In the genomic region with DNA sequence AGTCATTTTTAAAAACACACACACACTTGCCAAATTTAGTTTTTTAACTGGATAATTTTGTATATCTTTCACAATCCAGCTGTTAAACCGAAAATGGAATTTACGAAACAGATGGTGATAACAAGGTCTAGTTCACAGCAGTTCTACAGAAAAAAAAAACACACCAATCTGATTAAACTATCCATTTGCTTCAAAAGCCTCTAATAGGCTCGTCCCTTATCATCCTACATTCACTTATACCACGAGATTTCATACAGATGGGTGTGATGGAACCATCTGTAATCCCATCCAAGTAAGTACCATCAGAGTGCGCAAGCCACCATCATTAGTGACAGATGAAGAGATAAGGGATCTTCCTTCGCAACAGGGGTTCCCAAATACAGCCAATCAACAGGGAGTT, we compare ENCODE assay signal across 11 cellular contexts. TPM values are rescaled to one million over a fixed set of nuclear protein-coding genes. Genes with fewer than 3 reads are reported as not detected.
DNase-seq lines count a peak whose midpoint lies in the region; ATAC-seq, FAIRE-seq and TF ChIP-seq lines count a peak whose summit lies in the region.
"Had no signal": no experiment of that assay in that cellular context is flagged by ENCODE, and none has a peak within 500 bp of the region (broad histone marks: within the 10 kb centered on the region; RNA-seq: fewer than 3 reads in every experiment).

No MANE protein-coding gene starts in this region.

- H3K27me3 Mint-ChIP-seq in naive B cell = no peaks in the 10 kb centered on the region

- no peak for ATAC-seq in K562
- no peak for ATAC-seq in naive B cell (ENCODE audit: low read depth in 2 of 2)

- H3K4me3 ChIP-seq in BLaER1 treated with 17β-estradiol and CSF1 and Interleukin-3, amounts not matched to agents 10 nM and 100 nM = peak overlapping the region in 7 of 10 experiments; percentile 43 to 66 (median 52); a peak in 10 of 20 replicates
- no peak overlapping the region for H3K4me3 ChIP-seq in K562

- BruUV-seq in K562 (replicated peaks; lab: Mats Ljungman, UMichigan) = no TSS peak

- peak; percentile 22 for DNase-seq in NCI-H1694 (lab: John Stamatoyannopoulos, UW)
- no peak for DNase-seq in K562 (ENCODE audit: extremely low read depth in 1 of 4, low spot score in 3 of 4)
- no peak for DNase-seq in naive B cell
- DNase-seq in stimulated activated naive CD4-positive, alpha-beta T cell (lab: John Stamatoyannopoulos, UW) = no peak
- DNase-seq in cortex of kidney (lab: John Stamatoyannopoulos, UW) = no peak
- DNase-seq in HUDEP-2 (lab: John Stamatoyannopoulos, UW; ENCODE audit: unreplicated experiment in 76 of 76) = no peak
- no peak for DNase-seq in caudate nucleus (lab: John Stamatoyannopoulos, UW)
- DNase-seq: activated CD4-positive, alpha-beta T cell treated with anti-CD3 and anti-CD28 coated beads for 1 hour; cerebellar nuclear complex; pancreas had no signal

- peaks cover 24 to 34% (median 29%) of the 10 kb centered on the region in 10 experiments for H3K4me1 ChIP-seq in BLaER1 treated with 17β-estradiol and CSF1 and Interleukin-3, amounts not matched to agents 10 nM and 100 nM
- H3K4me1 ChIP-seq in K562 (replicated peaks in 1 of 2; ENCODE audit: control insufficient read depth in 2 of 2, insufficient read depth in 2 of 2, low read length in 2 of 2) = peaks cover 0 to 5% of the 10 kb centered on the region in 2 experiments; a peak in 3 of 5 replicates

- no peaks in the 10 kb centered on the region for H3K79me2 ChIP-seq in K562 (ENCODE audit: control insufficient read depth, insufficient read depth, low read length)

- intact Hi-C loops in K562 (cut with micrococcal nuclease) = no loop called here

- peaks cover 0 to 14% (median 7%) of the 10 kb centered on the region in 11 experiments; a peak in 15 of 22 replicates for H3K9me3 ChIP-seq in BLaER1 treated with 17β-estradiol and CSF1 and Interleukin-3, amounts not matched to agents 10 nM and 100 nM (replicated peaks in 1 of 11)
- H3K9me3 ChIP-seq in K562 (replicated peaks; ENCODE audit: control insufficient read depth, insufficient read depth, low read depth, low read length) = no peaks in the 10 kb centered on the region
- H3K9me3 ChIP-seq: pancreas had no signal

- 56% methylated on average over 6 of the region's 6 CpGs for WGBS in K562 (ENCODE audit: insufficient coverage, low coverage, missing lambda C conversion rate)

- H3K9me1 ChIP-seq in K562 (ENCODE audit: control insufficient read depth, insufficient read depth, low read length) = no peaks in the 10 kb centered on the region

- H3K9me3 Mint-ChIP-seq in naive B cell = no peaks in the 10 kb centered on the region

- no peaks in the 10 kb centered on the region for H3K27me3 ChIP-seq in BLaER1 treated with 17β-estradiol and CSF1 and Interleukin-3, amounts not matched to agents 10 nM and 100 nM
- H3K27me3 ChIP-seq in K562 (ENCODE audit: control insufficient read depth in 2 of 2, insufficient read depth in 2 of 2, low read length in 2 of 2) = no peaks in the 10 kb centered on the region
- H3K27me3 ChIP-seq: pancreas had no signal

- peaks cover 0 to 65% (median 0%) of the 10 kb centered on the region in 11 experiments; a peak in 8 of 22 replicates for H3K36me3 ChIP-seq in BLaER1 treated with 17β-estradiol and CSF1 and Interleukin-3, amounts not matched to agents 10 nM and 100 nM
- no peaks in the 10 kb centered on the region for H3K36me3 ChIP-seq in K562 (ENCODE audit: control insufficient read depth, insufficient read depth, low read length)
- H3K36me3 ChIP-seq: pancreas had no signal

- no peak for FAIRE-seq in K562 (lab: Jason Lieb, UNC)
- FAIRE-seq: pancreas had no signal

- TF ChIP-seq POLR2A in K562 (conservative IDR thresholded peaks at IDR 0.05) = no peak

- H4K20me1 ChIP-seq in BLaER1 treated with 17β-estradiol and CSF1 and Interleukin-3, amounts not matched to agents 10 nM and 100 nM = peaks cover 0 to 62% (median 4%) of the 10 kb centered on the region in 11 experiments; a peak in 10 of 22 replicates
- no peaks in the 10 kb centered on the region for H4K20me1 ChIP-seq in K562 (replicated peaks; ENCODE audit: control insufficient read depth, insufficient read depth, low read length)

- peak overlapping the region in 6 of 8 donors; percentile 88 to 96 (median 92) for H3K4me3 Mint-ChIP-seq in naive B cell

- TF ChIP-seq CTCF in K562 (IDR thresholded peaks at IDR 0.05 in 2 of 3, conservative IDR thresholded peaks at IDR 0.05 in 1 of 3; ENCODE audit: insufficient read depth in 2 of 3, low read depth in 1 of 3, low read length in 3 of 3) = no peak

- H3K36me3 Mint-ChIP-seq in naive B cell = no peaks in the 10 kb centered on the region

- peak overlapping the region in 7 of 11 experiments; percentile 63 to 76 (median 67); a peak in 12 of 22 replicates for H3K9ac ChIP-seq in BLaER1 treated with 17β-estradiol and CSF1 and Interleukin-3, amounts not matched to agents 10 nM and 100 nM
- no peak overlapping the region for H3K9ac ChIP-seq in K562 (ENCODE audit: insufficient read depth in 1 of 2, low read depth in 2 of 2, low read length in 2 of 2)

- H3K4me1 Mint-ChIP-seq in naive B cell = peaks cover 13 to 44% (median 28%) of the 10 kb centered on the region in 3 donors

- H3K27ac Mint-ChIP-seq in naive B cell = peak overlapping the region; percentile 18 to 98 (median 92)

- peak overlapping the region; percentile 65 to 94 (median 86); a peak in 20 of 22 replicates for H3K4me2 ChIP-seq in BLaER1 treated with 17β-estradiol and CSF1 and Interleukin-3, amounts not matched to agents 10 nM and 100 nM
- no peak overlapping the region for H3K4me2 ChIP-seq in K562 (ENCODE audit: insufficient read depth, low read length)

- TF ChIP-seq EP300 in K562 (IDR thresholded peaks at IDR 0.05; ENCODE audit: low read length) = no peak

- no peak for TF ChIP-seq RAD21 in K562 (CRISPR knock-in tag; conservative IDR thresholded peaks at IDR 0.05 in 1 of 2, IDR thresholded peaks at IDR 0.05 in 1 of 2)

- H2AFZ ChIP-seq in K562 (ENCODE audit: low read depth, low read length) = no peak overlapping the region

- POLR2A ChIA-PET in K562 (lab: Yijun Ruan, JAX) = interaction anchor here (0.8 to 1.5 kb wide), 2 partner anchors 13 to 173 kb away, joined by 3 to 4 read pairs; no protein-coding TSS in a partner anchor

- in situ Hi-C loops in K562 (cut with MboI) = no loop called here

- peak overlapping the region; percentile 18 to 79 (median 72); a peak in 20 of 22 replicates for H3K27ac ChIP-seq in BLaER1 treated with 17β-estradiol and CSF1 and Interleukin-3, amounts not matched to agents 10 nM and 100 nM
- H3K27ac ChIP-seq in K562 (ENCODE audit: extremely low read depth, low read depth, low read length) = no peak overlapping the region
- H3K27ac ChIP-seq in caudate nucleus (ENCODE audit: low read depth, low read length) = no peak overlapping the region

- CTCF ChIA-PET in K562 (lab: Yijun Ruan, JAX; ENCODE audit: low intra/inter-chr PET ratio) = no interaction called here

TF ChIP-seq in K562, 482 proteins besides CTCF, POLR2A, EP300 and RAD21:
- TF ChIP-seq, protein P1, sequence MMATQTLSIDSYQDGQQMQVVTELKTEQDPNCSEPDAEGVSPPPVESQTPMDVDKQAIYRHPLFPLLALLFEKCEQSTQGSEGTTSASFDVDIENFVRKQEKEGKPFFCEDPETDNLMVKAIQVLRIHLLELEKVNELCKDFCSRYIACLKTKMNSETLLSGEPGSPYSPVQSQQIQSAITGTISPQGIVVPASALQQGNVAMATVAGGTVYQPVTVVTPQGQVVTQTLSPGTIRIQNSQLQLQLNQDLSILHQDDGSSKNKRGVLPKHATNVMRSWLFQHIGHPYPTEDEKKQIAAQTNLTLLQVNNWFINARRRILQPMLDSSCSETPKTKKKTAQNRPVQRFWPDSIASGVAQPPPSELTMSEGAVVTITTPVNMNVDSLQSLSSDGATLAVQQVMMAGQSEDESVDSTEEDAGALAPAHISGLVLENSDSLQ (IDR thresholded peaks at IDR 0.05) = 0 out of 2 replicates have a peak, but pooled peaks have one; percentile 0
- TF ChIP-seq L3MBTL2 (IDR thresholded peaks at IDR 0.05) = no peak

RNA-seq across cellular contexts. Expression of gene GCH1, which starts 20.1 kb away (rescaled TPM):
- 3.8 and 4.0 TPM in 2 replicates for total RNA-seq in K562 (2011; cell fraction: chromatin; rRNA removed; ENCODE audit: low replicate concordance)
- total RNA-seq in K562 (2011; cell fraction: nucleolus; rRNA removed) = 3.8 and 4.1 TPM in 2 replicates
- total RNA-seq in K562 (2011; cell fraction: nucleoplasm; rRNA removed) = 2.9 and 5.3 TPM in 2 replicates
- total RNA-seq in K562 (2014; rRNA removed) (5.4 and 6.8 TPM in 2 replicates), K562 (2014; rRNA removed; fragmentation: Illumina TruSeq; extraction: Trizol) (6.5 and 7.9 TPM in 2 replicates), K562 (2015; rRNA removed; fragmentation: Illumina TruSeq; extraction: Trizol) (3.8 and 4.3 TPM in 2 replicates), K562 (2021) (7.6 and 7.9 TPM in 2 replicates)
- polyA plus RNA-seq in K562 (2011; rRNA removed) (10.3 and 13.1 TPM in 2 replicates), K562 (2014; fragmentation: Illumina TruSeq; extraction: Trizol) (5.1 and 7.3 TPM in 2 replicates), K562 (2014; fragmentation: Nextera tagmentation; extraction: Ambion mirVana) (1 to 10 TPM; 3.9 to 4.6 TPM), K562 (2014; rRNA removed) (8.4 and 10.6 TPM in 2 replicates), naive B cell (ENCODE audit: low read depth in 6 of 6) (10 to 100 TPM; 18.8 to 31.2 (median 27.8) TPM)
- 3.5 and 4.6 TPM in 2 replicates for polyA plus RNA-seq in K562 (2011; cell fraction: cytosol; rRNA removed)
- 2.3 and 2.4 TPM in 2 replicates for polyA plus RNA-seq in K562 (2011; cell fraction: nucleus; rRNA removed)
- 4.4 and 7.8 TPM in 2 replicates for polyA plus RNA-seq in K562 (2012)
- 6.1 and 6.6 TPM in 2 replicates for polyA minus RNA-seq in K562 (2011; rRNA and poly(A)+ RNA removed)
- polyA minus RNA-seq in K562 (2011; cell fraction: cytosol; rRNA and poly(A)+ RNA removed) = 2.9 and 3.7 TPM in 2 replicates
- polyA minus RNA-seq in K562 (2011; cell fraction: nucleus; rRNA and poly(A)+ RNA removed) = 2.4 and 4.7 TPM in 2 replicates

Comparison
In these comparisons a context has a peak if more than half of its experiments do, and no peak if none do; other contexts are left out.
1. H3K27ac ChIP-seq: peak in BLaER1 treated with 17β-estradiol and CSF1 and Interleukin-3, amounts not matched to agents 10 nM and 100 nM (11 of 11); none in K562 (single experiment) and caudate nucleus (single experiment).
2. H3K9ac ChIP-seq: peak in BLaER1 treated with 17β-estradiol and CSF1 and Interleukin-3, amounts not matched to agents 10 nM and 100 nM (7 of 11); none in K562 (0 of 2).